ENCODE assay signal across 21 cellular contexts in genomic region chr9:114117614-114117995, GRCh38. TPM values are rescaled to one million over a fixed set of nuclear protein-coding genes. Genes with fewer than 3 reads are reported as not detected.
"Had no signal": no experiment of that assay in that cellular context is flagged by ENCODE, and none has a peak within 500 bp of the region (broad histone marks: within the 10 kb centered on the region; RNA-seq: fewer than 3 reads in every experiment).

No MANE protein-coding gene starts in this region.

- H3K4me3 Mint-ChIP-seq: activated naive CD8-positive, alpha-beta T cell; central memory CD8-positive, alpha-beta T cell; stimulated activated memory B cell treated with anti-CD40 and anti-IgM and Interleukin-4, amounts not matched to agents 10 μg/mL and 1 μg/mL and 100 μg/mL, for 72 hours had no signal

- H3K27ac ChIP-seq: coronary artery, left lung, sigmoid colon, tibial artery, uterus had no signal

- H3K4me1 Mint-ChIP-seq: central memory CD8-positive, alpha-beta T cell; stimulated activated memory B cell treated with anti-CD40 and anti-IgM and Interleukin-4, amounts not matched to agents 10 μg/mL and 1 μg/mL and 100 μg/mL, for 72 hours had no signal

- DNase-seq: activated CD4-positive, alpha-beta T cell treated with anti-CD3 and anti-CD28 coated beads, Interleukin-2, amount 50 U/mL, for 4 hours; amniotic stem cell; mammary epithelial cell; midbrain; sigmoid colon; stimulated activated CD4-positive, alpha-beta T cell treated with anti-CD3 and anti-CD28 coated beads, Interleukin-4, amount 100 ng/mL, for 4 hours; tibial artery; uterus had no signal

- H3K27me3 ChIP-seq: tibial artery, uterus had no signal

- H3K4me3 ChIP-seq: coronary artery, left lung, sigmoid colon, tibial artery, uterus had no signal

- H3K36me3 ChIP-seq: left lung, sigmoid colon, tibial artery, uterus had no signal

- H3K9me3 ChIP-seq: left lung, sigmoid colon, tibial artery, uterus had no signal

- H3K27ac Mint-ChIP-seq: activated naive CD8-positive, alpha-beta T cell; stimulated activated memory B cell treated with anti-CD40 and anti-IgM and Interleukin-4, amounts not matched to agents 10 μg/mL and 1 μg/mL and 100 μg/mL, for 72 hours had no signal

- H3K9me3 Mint-ChIP-seq: central memory CD8-positive, alpha-beta T cell had no signal

- FAIRE-seq: frontal cortex, keratinocyte had no signal

- H3K4me1 ChIP-seq: uterus had no signal

- H3K36me3 Mint-ChIP-seq: activated naive CD8-positive, alpha-beta T cell; stimulated activated memory B cell treated with anti-CD40 and anti-IgM and Interleukin-4, amounts not matched to agents 10 μg/mL and 1 μg/mL and 100 μg/mL, for 72 hours had no signal

- ATAC-seq: stimulated activated memory B cell treated with anti-CD40 and anti-IgM and Interleukin-4, amounts not matched to agents 10 μg/mL and 1 μg/mL and 100 μg/mL, for 72 hours had no signal

RNA-seq across cellular contexts. Expression of gene KIF12, which starts 18.5 kb away (rescaled TPM):
- total RNA-seq: activated CD8-positive, alpha-beta memory T cell treated with anti-CD3 and anti-CD28 coated beads for 36 hours; myocyte; T-helper 2 cell treated with Interferon-gamma antibody and Interleukin-4, amounts not matched to agents 100 ng/mL and 5 ng/mL, for 36 hours had no signal
- polyA plus RNA-seq: neural cell had no signal

RNA-seq across cellular contexts. Expression of gene AMBP, which starts 39.5 kb away (rescaled TPM):
- total RNA-seq: activated CD8-positive, alpha-beta memory T cell treated with anti-CD3 and anti-CD28 coated beads for 36 hours; epithelial cell of proximal tubule; mammary epithelial cell; osteocyte; sigmoid colon; T-helper 2 cell treated with Interferon-gamma antibody and Interleukin-4, amounts not matched to agents 100 ng/mL and 5 ng/mL, for 36 hours had no signal
- polyA plus RNA-seq: keratinocyte, mammary epithelial cell, neural cell had no signal
